ENCODE assay signal across 1 cellular context in the genomic region with DNA sequence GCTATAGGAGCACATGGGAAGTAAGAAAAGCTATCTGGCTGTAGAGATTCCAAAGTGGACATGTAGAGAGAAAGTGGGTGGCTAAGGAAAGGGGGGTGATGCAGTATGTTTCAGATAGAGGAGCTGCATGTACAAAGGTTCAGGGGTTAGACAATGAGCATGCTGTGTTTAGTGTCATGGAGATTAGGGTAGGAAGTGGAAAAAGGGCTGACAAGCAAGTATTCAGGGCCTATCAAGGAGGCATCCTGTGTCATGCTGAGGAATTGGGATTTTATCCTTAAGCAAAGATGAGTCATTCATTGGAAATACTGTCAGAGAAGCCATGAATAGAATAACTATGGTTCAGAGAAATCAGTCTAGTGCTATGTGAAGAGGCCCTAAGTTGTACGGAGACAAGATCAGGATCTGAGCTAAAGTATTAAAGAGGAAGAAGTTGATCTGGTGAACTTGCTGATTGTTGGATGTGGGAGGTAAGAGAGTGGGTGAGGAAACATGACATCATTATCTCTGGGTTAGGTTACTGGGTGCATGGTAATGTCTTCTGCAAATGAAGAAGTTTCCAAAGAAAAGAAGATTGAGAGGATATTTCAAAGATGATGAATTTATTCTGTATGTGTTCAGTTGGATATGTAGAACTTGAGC.
A peak's percentile ranks its signal among the peaks of the same experiment; 100 is the strongest.
TF ChIP-seq lines count a peak whose summit lies in the region.

No MANE protein-coding gene starts in this region.

TF ChIP-seq in HepG2, 621 proteins besides CTCF, POLR2A, EP300 and RAD21 (continued from another document):
- TF ChIP-seq, protein P1, sequence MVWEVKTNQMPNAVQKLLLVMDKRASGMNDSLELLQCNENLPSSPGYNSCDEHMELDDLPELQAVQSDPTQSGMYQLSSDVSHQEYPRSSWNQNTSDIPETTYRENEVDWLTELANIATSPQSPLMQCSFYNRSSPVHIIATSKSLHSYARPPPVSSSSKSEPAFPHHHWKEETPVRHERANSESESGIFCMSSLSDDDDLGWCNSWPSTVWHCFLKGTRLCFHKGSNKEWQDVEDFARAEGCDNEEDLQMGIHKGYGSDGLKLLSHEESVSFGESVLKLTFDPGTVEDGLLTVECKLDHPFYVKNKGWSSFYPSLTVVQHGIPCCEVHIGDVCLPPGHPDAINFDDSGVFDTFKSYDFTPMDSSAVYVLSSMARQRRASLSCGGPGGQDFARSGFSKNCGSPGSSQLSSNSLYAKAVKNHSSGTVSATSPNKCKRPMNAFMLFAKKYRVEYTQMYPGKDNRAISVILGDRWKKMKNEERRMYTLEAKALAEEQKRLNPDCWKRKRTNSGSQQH (CRISPR knock-in tag; IDR thresholded peaks at IDR 0.05; ENCODE audit: low read depth) = no peak
- no peak for TF ChIP-seq ZNF558 (CRISPR knock-in tag; IDR thresholded peaks at IDR 0.05; ENCODE audit: borderline replicate concordance)
- TF ChIP-seq AKAP8 (CRISPR knock-in tag; IDR thresholded peaks at IDR 0.05) = no peak
- no peak for TF ChIP-seq ZNF530 (CRISPR knock-in tag; IDR thresholded peaks at IDR 0.05; ENCODE audit: low read depth)
- no peak for TF ChIP-seq CBX1 (IDR thresholded peaks at IDR 0.05; ENCODE audit: low read depth)
- peak; percentile 80 for TF ChIP-seq ATF7 (IDR thresholded peaks at IDR 0.05)
- no peak for TF ChIP-seq ATF7 (CRISPR knock-in tag; IDR thresholded peaks at IDR 0.05)
